In genomic region chr6:137886226-137886625, GRCh38 we compare ENCODE assay signal across 6 cellular contexts. TPM values are rescaled to one million over a fixed set of nuclear protein-coding genes. Genes with fewer than 3 reads are reported as not detected.
A peak's percentile ranks its signal among the peaks of the same experiment; 100 is the strongest.
DNase-seq lines count a peak whose midpoint lies in the region; ATAC-seq, FAIRE-seq and TF ChIP-seq lines count a peak whose summit lies in the region.
"Not testable (repeated sequence)": the region's sequence is repeated elsewhere in the genome, so short reads cannot be mapped to it uniquely, and the experiment has no call there.

No MANE protein-coding gene starts in this region.

- peaks cover 0 to 41% (median 4%) of the 10 kb centered on the region in 8 donors for H3K9me3 Mint-ChIP-seq in CD4-positive, alpha-beta memory T cell
- H3K9me3 Mint-ChIP-seq in activated T-cell treated with anti-CD3 and anti-CD28 coated beads, Interleukin-2, amount 50 U/mL, for 72 hours, result peaks cover 9 to 15% of the 10 kb centered on the region in 2 donors
- not testable (repeated sequence) for H3K9me3 Mint-ChIP-seq in activated naive CD8-positive, alpha-beta T cell (ENCODE audit: low read depth)
- H3K9me3 Mint-ChIP-seq in naive thymus-derived CD4-positive, alpha-beta T cell, result peaks cover 0 to 37% (median 5%) of the 10 kb centered on the region in 11 donors
- peaks cover 19% of the 10 kb centered on the region for H3K9me3 Mint-ChIP-seq in stimulated activated naive CD8-positive, alpha-beta T cell treated with anti-CD3 and anti-CD28 coated beads, Interleukin-15, Interleukin-2, amounts not matched to agents 100 ng/mL and 50 ng/mL, for 24 hours

- not testable (repeated sequence) for H3K9me3 ChIP-seq in CD4-positive, alpha-beta memory T cell (ENCODE audit: control insufficient read depth in 1 of 2, low read length in 2 of 2); K562 (replicated peaks; ENCODE audit: control insufficient read depth, insufficient read depth, low read depth, low read length); naive thymus-derived CD4-positive, alpha-beta T cell (ENCODE audit: control insufficient read depth in 2 of 3, low read length in 3 of 3)

- POLR2A ChIA-PET in CD4-positive, alpha-beta memory T cell (lab: Charles Lee; ENCODE audit: partially characterized antibody), result interaction anchor here (9.8 kb wide), 1 partner anchor 15 kb away, joined by 125 read pairs; the partner anchor contains the start of gene TNFAIP3
- POLR2A ChIA-PET in K562 (lab: Yijun Ruan, JAX), result not testable (repeated sequence)
- POLR2A ChIA-PET in naive thymus-derived CD4-positive, alpha-beta T cell (lab: Charles Lee), result interaction anchor here (0.6 kb wide), 1 partner anchor 1495 kb away, joined by 3 read pairs; no protein-coding TSS in a partner anchor

- not testable (repeated sequence) for ATAC-seq in activated T-cell treated with anti-CD3 and anti-CD28 coated beads, Interleukin-2, amount 50 U/mL, for 72 hours (replicated peaks in 1 of 2); K562; naive thymus-derived CD4-positive, alpha-beta T cell

- not testable (repeated sequence) for TF ChIP-seq CTCF in K562 (IDR thresholded peaks at IDR 0.05 in 2 of 3, conservative IDR thresholded peaks at IDR 0.05 in 1 of 3; ENCODE audit: insufficient read depth in 2 of 3, low read depth in 1 of 3, low read length in 3 of 3)

- not testable (repeated sequence) for TF ChIP-seq EP300 in K562 (IDR thresholded peaks at IDR 0.05; ENCODE audit: low read length)

- H3K27ac ChIP-seq in CD4-positive, alpha-beta memory T cell (ENCODE audit: low read depth, low read length); K562 (ENCODE audit: extremely low read depth, low read depth, low read length); naive thymus-derived CD4-positive, alpha-beta T cell (ENCODE audit: low read depth, low read length): not testable (repeated sequence)

- TF ChIP-seq POLR2A in K562 (conservative IDR thresholded peaks at IDR 0.05), result not testable (repeated sequence)

- H3K27me3 Mint-ChIP-seq in CD4-positive, alpha-beta memory T cell; activated T-cell treated with anti-CD3 and anti-CD28 coated beads, Interleukin-2, amount 50 U/mL, for 72 hours (ENCODE audit: low read depth); activated naive CD8-positive, alpha-beta T cell; naive thymus-derived CD4-positive, alpha-beta T cell; stimulated activated naive CD8-positive, alpha-beta T cell treated with anti-CD3 and anti-CD28 coated beads, Interleukin-15, Interleukin-2, amounts not matched to agents 100 ng/mL and 50 ng/mL, for 24 hours: not testable (repeated sequence)

- H3K9ac ChIP-seq in K562 (ENCODE audit: insufficient read depth in 1 of 2, low read depth in 2 of 2, low read length in 2 of 2), result not testable (repeated sequence)

- intact Hi-C loops in CD4-positive, alpha-beta memory T cell (cut with micrococcal nuclease); K562 (cut with micrococcal nuclease); naive thymus-derived CD4-positive, alpha-beta T cell (cut with micrococcal nuclease): not testable (repeated sequence)

- H3K36me3 Mint-ChIP-seq in CD4-positive, alpha-beta memory T cell, result peaks cover 30 to 39% of the 10 kb centered on the region in 2 donors
- peaks cover 23 to 54% of the 10 kb centered on the region in 2 donors for H3K36me3 Mint-ChIP-seq in activated T-cell treated with anti-CD3 and anti-CD28 coated beads, Interleukin-2, amount 50 U/mL, for 72 hours (ENCODE audit: insufficient read depth in 2 of 2)
- H3K36me3 Mint-ChIP-seq in activated naive CD8-positive, alpha-beta T cell, result peaks cover 17% of the 10 kb centered on the region
- H3K36me3 Mint-ChIP-seq in naive thymus-derived CD4-positive, alpha-beta T cell, result peaks cover 4 to 70% (median 15%) of the 10 kb centered on the region in 5 donors
- peaks cover 72% of the 10 kb centered on the region for H3K36me3 Mint-ChIP-seq in stimulated activated naive CD8-positive, alpha-beta T cell treated with anti-CD3 and anti-CD28 coated beads, Interleukin-15, Interleukin-2, amounts not matched to agents 100 ng/mL and 50 ng/mL, for 24 hours (ENCODE audit: low read depth)

- whole genome bisulfite sequencing in K562 (ENCODE audit: insufficient coverage, low coverage, missing lambda C conversion rate), result 76% methylated on average over 3 of the region's 3 CpGs

- peaks cover 32% of the 10 kb centered on the region for H3K4me1 ChIP-seq in CD4-positive, alpha-beta memory T cell (ENCODE audit: insufficient read depth, low read length)
- H3K4me1 ChIP-seq in K562 (replicated peaks in 1 of 2; ENCODE audit: control insufficient read depth in 2 of 2, insufficient read depth in 2 of 2, low read length in 2 of 2), result not testable (repeated sequence)
- peaks cover 12 to 28% of the 10 kb centered on the region in 2 donors for H3K4me1 ChIP-seq in naive thymus-derived CD4-positive, alpha-beta T cell (ENCODE audit: control insufficient read depth in 2 of 2, insufficient read depth in 2 of 2, low read length in 2 of 2)

- not testable (repeated sequence) for H3K27me3 ChIP-seq in CD4-positive, alpha-beta memory T cell (ENCODE audit: insufficient read depth, low read length); K562 (ENCODE audit: control insufficient read depth in 2 of 2, insufficient read depth in 2 of 2, low read length in 2 of 2); naive thymus-derived CD4-positive, alpha-beta T cell (ENCODE audit: control insufficient read depth in 2 of 2, insufficient read depth in 2 of 2, low read length in 2 of 2)

- CTCF ChIA-PET in CD4-positive, alpha-beta memory T cell (lab: Charles Lee; ENCODE audit: partially characterized antibody); K562 (lab: Yijun Ruan, JAX; ENCODE audit: low intra/inter-chr PET ratio); naive thymus-derived CD4-positive, alpha-beta T cell (lab: Charles Lee): not testable (repeated sequence)

- H2AFZ ChIP-seq in K562 (ENCODE audit: low read depth, low read length), result not testable (repeated sequence)

- not testable (repeated sequence) for H4K20me1 ChIP-seq in K562 (replicated peaks; ENCODE audit: control insufficient read depth, insufficient read depth, low read length)

- in situ Hi-C loops in K562 (cut with MboI), result not testable (repeated sequence)

- H3K4me2 ChIP-seq in K562 (ENCODE audit: insufficient read depth, low read length), result not testable (repeated sequence)

- not testable (repeated sequence) for BruUV-seq in K562 (replicated peaks; lab: Mats Ljungman, UMichigan)

- H3K9me1 ChIP-seq in K562 (ENCODE audit: control insufficient read depth, insufficient read depth, low read length), result not testable (repeated sequence)

- not testable (repeated sequence) for H3K79me2 ChIP-seq in K562 (ENCODE audit: control insufficient read depth, insufficient read depth, low read length)

- TF ChIP-seq RAD21 in K562 (CRISPR knock-in tag; conservative IDR thresholded peaks at IDR 0.05 in 1 of 2, IDR thresholded peaks at IDR 0.05 in 1 of 2), result not testable (repeated sequence)

- peak overlapping the region in 4 of 7 donors; percentile 53 to 99 (median 80) for H3K27ac Mint-ChIP-seq in CD4-positive, alpha-beta memory T cell
- H3K27ac Mint-ChIP-seq in activated T-cell treated with anti-CD3 and anti-CD28 coated beads, Interleukin-2, amount 50 U/mL, for 72 hours, result peak overlapping the region; percentile 91
- peak overlapping the region; percentile 67 for H3K27ac Mint-ChIP-seq in activated naive CD8-positive, alpha-beta T cell
- H3K27ac Mint-ChIP-seq in naive thymus-derived CD4-positive, alpha-beta T cell, result peak overlapping the region in 5 of 9 donors; percentile 63 to 91 (median 80)
- H3K27ac Mint-ChIP-seq in stimulated activated naive CD8-positive, alpha-beta T cell treated with anti-CD3 and anti-CD28 coated beads, Interleukin-15, Interleukin-2, amounts not matched to agents 100 ng/mL and 50 ng/mL, for 24 hours, result peak overlapping the region; percentile 47

- H3K4me1 Mint-ChIP-seq in CD4-positive, alpha-beta memory T cell, result peaks cover 21 to 56% (median 36%) of the 10 kb centered on the region in 4 donors
- peaks cover 28% of the 10 kb centered on the region for H3K4me1 Mint-ChIP-seq in activated T-cell treated with anti-CD3 and anti-CD28 coated beads, Interleukin-2, amount 50 U/mL, for 72 hours (ENCODE audit: low read depth)
- H3K4me1 Mint-ChIP-seq in activated naive CD8-positive, alpha-beta T cell (ENCODE audit: low read depth), result peaks cover 42% of the 10 kb centered on the region
- peaks cover 25 to 42% (median 36%) of the 10 kb centered on the region in 7 donors for H3K4me1 Mint-ChIP-seq in naive thymus-derived CD4-positive, alpha-beta T cell
- H3K4me1 Mint-ChIP-seq in stimulated activated naive CD8-positive, alpha-beta T cell treated with anti-CD3 and anti-CD28 coated beads, Interleukin-15, Interleukin-2, amounts not matched to agents 100 ng/mL and 50 ng/mL, for 24 hours (ENCODE audit: low read depth), result peaks cover 51% of the 10 kb centered on the region

- not testable (repeated sequence) for H3K4me3 ChIP-seq in CD4-positive, alpha-beta memory T cell (ENCODE audit: low read length in 2 of 2); K562; naive thymus-derived CD4-positive, alpha-beta T cell (ENCODE audit: low read length)

- DNase-seq in CD4-positive, alpha-beta memory T cell; activated T-cell treated with anti-CD3 and anti-CD28 coated beads, Interleukin-2, amount 50 U/mL, for 72 hours; K562 (ENCODE audit: extremely low read depth in 1 of 4, low spot score in 3 of 4); naive thymus-derived CD4-positive, alpha-beta T cell: not testable (repeated sequence)

- FAIRE-seq in K562 (lab: Jason Lieb, UNC), result not testable (repeated sequence)

- H3K4me3 Mint-ChIP-seq in CD4-positive, alpha-beta memory T cell, result peak overlapping the region in 2 of 8 donors; percentile 2 to 17
- H3K4me3 Mint-ChIP-seq in activated T-cell treated with anti-CD3 and anti-CD28 coated beads, Interleukin-2, amount 50 U/mL, for 72 hours; activated naive CD8-positive, alpha-beta T cell; naive thymus-derived CD4-positive, alpha-beta T cell; stimulated activated naive CD8-positive, alpha-beta T cell treated with anti-CD3 and anti-CD28 coated beads, Interleukin-15, Interleukin-2, amounts not matched to agents 100 ng/mL and 50 ng/mL, for 24 hours: not testable (repeated sequence)

- peaks cover 12% of the 10 kb centered on the region for H3K36me3 ChIP-seq in CD4-positive, alpha-beta memory T cell (ENCODE audit: insufficient read depth, low read length)
- H3K36me3 ChIP-seq in K562 (ENCODE audit: control insufficient read depth, insufficient read depth, low read length), result peaks cover 16% of the 10 kb centered on the region
- peaks cover 0 to 14% (median 13%) of the 10 kb centered on the region in 3 experiments for H3K36me3 ChIP-seq in naive thymus-derived CD4-positive, alpha-beta T cell (ENCODE audit: control insufficient read depth in 2 of 3, insufficient read depth in 3 of 3, low read length in 3 of 3)

RNA-seq across cellular contexts. Expression of gene TNFAIP3, which starts 19.2 kb away (rescaled TPM):
- total RNA-seq in CD4-positive, alpha-beta memory T cell, result 100 to 1,000 TPM; 145 to 165 TPM
- polyA plus RNA-seq in CD4-positive, alpha-beta memory T cell, result 100 to 1,000 TPM; 112 to 318 TPM
- total RNA-seq in activated T-cell treated with anti-CD3 and anti-CD28 coated beads, Interleukin-2, amount 50 U/mL, for 72 hours, result 100 to 1,000 TPM; 350 to 510 TPM
- total RNA-seq in K562 (2011; cell fraction: chromatin; rRNA removed; ENCODE audit: low replicate concordance), result 14.3 and 18.6 TPM in 2 replicates
- 8.0 and 9.1 TPM in 2 replicates for total RNA-seq in K562 (2011; cell fraction: nucleolus; rRNA removed)
- total RNA-seq in K562 (2011; cell fraction: nucleoplasm; rRNA removed), result 10.2 and 11.3 TPM in 2 replicates
- total RNA-seq in K562 (2014; rRNA removed), result 5.9 and 6.2 TPM in 2 replicates
- total RNA-seq in K562 (2014; rRNA removed; fragmentation: Illumina TruSeq; extraction: Trizol), result 6.5 and 6.9 TPM in 2 replicates
- 4.6 TPM in 2 replicates for total RNA-seq in K562 (2015; rRNA removed; fragmentation: Illumina TruSeq; extraction: Trizol)
- total RNA-seq in K562 (2021), result 12.5 and 17.0 TPM in 2 replicates
- polyA plus RNA-seq in K562 (2011; rRNA removed), result 6.4 and 11.8 TPM in 2 replicates
- polyA plus RNA-seq in K562 (2011; cell fraction: cytosol; rRNA removed), result 2.5 and 5.0 TPM in 2 replicates
- polyA plus RNA-seq in K562 (2011; cell fraction: nucleus; rRNA removed), result 21.1 and 33.6 TPM in 2 replicates
- 5.7 and 26.6 TPM in 2 replicates for polyA plus RNA-seq in K562 (2012)
- 9.8 and 11.5 TPM in 2 replicates for polyA plus RNA-seq in K562 (2014; fragmentation: Illumina TruSeq; extraction: Trizol)
- polyA plus RNA-seq in K562 (2014; fragmentation: Nextera tagmentation; extraction: Ambion mirVana), result 1 to 10 TPM in 1 of 2 experiments, under 1 TPM in 1; 0.79 to 1.3 TPM
- polyA plus RNA-seq in K562 (2014; rRNA removed), result 9.2 and 9.5 TPM in 2 replicates
- polyA minus RNA-seq in K562 (2011; rRNA and poly(A)+ RNA removed), result 5.4 and 11.3 TPM in 2 replicates
- polyA minus RNA-seq in K562 (2011; cell fraction: cytosol; rRNA and poly(A)+ RNA removed), result 2.9 and 4.6 TPM in 2 replicates
- 6.7 and 20.5 TPM in 2 replicates for polyA minus RNA-seq in K562 (2011; cell fraction: nucleus; rRNA and poly(A)+ RNA removed)
- 1,000 to 10,000 TPM in 2 of 5 experiments, 100 to 1,000 TPM in 3; 135 to 2,915 (median 141) TPM for total RNA-seq in naive thymus-derived CD4-positive, alpha-beta T cell
- polyA plus RNA-seq in naive thymus-derived CD4-positive, alpha-beta T cell, result 10 to 100 TPM; 66.6 to 90.5 TPM

Comparison
In these comparisons a context has a peak if more than half of its experiments do, and no peak if none do; other contexts are left out.
1. RNA of gene TNFAIP3, which starts 19.2 kb away (total RNA-seq): 350 to 510 TPM in activated T-cell treated with anti-CD3 and anti-CD28 coated beads, Interleukin-2, amount 50 U/mL, for 72 hours, 145 to 165 TPM in CD4-positive, alpha-beta memory T cell and 135 to 2,915 TPM in naive thymus-derived CD4-positive, alpha-beta T cell; 4.6 to 18.6 TPM in K562; every median in the first group is over 4 times any median in the second.
2. Peak in every context shown above with its lines, with median percentiles within 50 percentile points of each other: H3K27ac Mint-ChIP-seq.